Comparison of ENCODE assay signal across 21 cellular contexts in the genomic region with DNA sequence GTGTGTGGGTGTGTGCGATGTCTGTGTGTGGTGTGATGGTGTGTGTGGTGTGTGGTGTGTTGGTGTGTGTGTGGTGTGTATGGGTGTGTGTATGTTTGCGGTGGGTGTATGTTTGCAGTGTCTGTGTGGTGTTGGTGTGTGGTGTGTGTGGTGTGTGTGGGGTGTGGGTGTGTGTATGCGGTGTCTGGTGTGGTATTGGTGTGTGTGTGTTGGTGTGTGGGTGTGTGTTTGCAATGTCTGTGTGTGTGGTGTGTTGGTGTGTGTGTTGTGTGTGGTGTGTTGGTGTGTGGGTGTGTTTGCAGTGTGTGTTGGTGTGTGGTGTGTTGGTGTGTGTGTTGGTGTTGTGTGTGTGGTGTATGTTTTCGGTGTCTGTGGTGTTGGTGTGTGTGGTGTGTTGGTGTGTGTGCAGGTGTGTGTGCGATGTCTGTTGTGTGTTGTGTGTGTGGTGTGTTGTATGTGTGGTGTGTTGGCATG. TPM values are rescaled to one million over a fixed set of nuclear protein-coding genes. Genes with fewer than 3 reads are reported as not detected.
DNase-seq lines count a peak whose midpoint lies in the region; ATAC-seq and TF ChIP-seq lines count a peak whose summit lies in the region.
"Had no signal": no experiment of that assay in that cellular context is flagged by ENCODE, and none has a peak within 500 bp of the region (broad histone marks: within the 10 kb centered on the region; RNA-seq: fewer than 3 reads in every experiment).

No MANE protein-coding gene starts in this region.

- TF ChIP-seq POLR2A in thyroid gland (IDR thresholded peaks at IDR 0.05) = no peak

- no peak overlapping the region for H3K4me3 ChIP-seq in HEK293 (ENCODE audit: low read depth, low read length)
- H3K4me3 ChIP-seq in duodenal mucosa (ENCODE audit: low read depth in 1 of 2, low read length in 2 of 2) = no peak overlapping the region
- no peak overlapping the region for H3K4me3 ChIP-seq in naive thymus-derived CD4-positive, alpha-beta T cell (ENCODE audit: low read length)
- no peak overlapping the region for H3K4me3 ChIP-seq in thyroid gland (replicated peaks in 1 of 3)
- no peak overlapping the region for H3K4me3 ChIP-seq in endodermal cell (ENCODE audit: low read length)
- H3K4me3 ChIP-seq: prostate gland, thoracic aorta had no signal

- H3K4me1 Mint-ChIP-seq in naive thymus-derived CD4-positive, alpha-beta T cell = peaks cover 27 to 55% (median 34%) of the 10 kb centered on the region in 7 donors
- H3K4me1 Mint-ChIP-seq in endodermal cell = peaks cover 26% of the 10 kb centered on the region

- H3K9ac ChIP-seq in duodenal mucosa (ENCODE audit: low read depth in 1 of 2, low read length in 2 of 2) (peak overlapping the region in 1 of 2 donors; percentile 12), endodermal cell (ENCODE audit: extremely low read depth, low read length, poor library complexity, severe bottlenecking) (no peak overlapping the region)

- 95 to 99% methylated on average over 5 of the region's 5 CpGs for WGBS in thyroid gland, 2 donors
- 93 to 96% methylated on average over 2 to 5 of the region's 5 CpGs for WGBS in endodermal cell (ENCODE audit: insufficient coverage in 1 of 2, insufficient read length in 1 of 2), 2 experiments

- H3K36me3 Mint-ChIP-seq in naive thymus-derived CD4-positive, alpha-beta T cell = peaks cover 0 to 7% (median 3%) of the 10 kb centered on the region in 5 donors
- peaks cover 4% of the 10 kb centered on the region for H3K36me3 Mint-ChIP-seq in endodermal cell (ENCODE audit: low read depth)
- H3K36me3 Mint-ChIP-seq: activated naive CD4-positive, alpha-beta T cell treated with anti-CD3 and anti-CD28 coated beads, Interleukin-2, amount 50 U/mL, for 72 hours had no signal

- DNase-seq in naive thymus-derived CD4-positive, alpha-beta T cell = no peak
- no peak for DNase-seq in thyroid gland
- DNase-seq in NCI-H2196 (lab: John Stamatoyannopoulos, UW; ENCODE audit: unreplicated experiment) = no peak
- no peak for DNase-seq in endodermal cell
- DNase-seq: activated CD8-positive, alpha-beta T cell treated with anti-CD3 and anti-CD28 coated beads, Interleukin-2, amount 10 ng/mL, durations not matched to agents 7 days and 5 days; activated T-cell treated with anti-CD3 and anti-CD28 coated beads, Interleukin-2, amount 50 U/mL, for 24 hours; BE2C; DMS 273 treated with DMSO at 0.1 percent for 48 hours; GDM1; mammary epithelial cell; NCI-H1417 treated with DMSO at 0.1 percent for 48 hours; NCI-H69; SHP77 treated with DMSO at 0.1 percent for 48 hours had no signal

- H3K4me1 ChIP-seq in HEK293 (ENCODE audit: control insufficient read depth, insufficient read depth, low read length) = peaks cover 12% of the 10 kb centered on the region
- peaks cover 74 to 82% of the 10 kb centered on the region in 2 donors for H3K4me1 ChIP-seq in duodenal mucosa (ENCODE audit: control insufficient read depth in 1 of 2, insufficient read depth in 2 of 2, low read length in 2 of 2)
- peaks cover 9 to 83% of the 10 kb centered on the region in 2 donors for H3K4me1 ChIP-seq in naive thymus-derived CD4-positive, alpha-beta T cell (ENCODE audit: control insufficient read depth in 2 of 2, insufficient read depth in 2 of 2, low read length in 2 of 2)
- H3K4me1 ChIP-seq in thyroid gland = peaks cover 77 to 94% of the 10 kb centered on the region in 2 donors
- peaks cover 13% of the 10 kb centered on the region for H3K4me1 ChIP-seq in endodermal cell (ENCODE audit: control insufficient read depth, insufficient read depth, low read length)

- H3K4me3 Mint-ChIP-seq in naive thymus-derived CD4-positive, alpha-beta T cell = no peak overlapping the region
- no peak overlapping the region for H3K4me3 Mint-ChIP-seq in endodermal cell
- H3K4me3 Mint-ChIP-seq: activated CD8-positive, alpha-beta T cell treated with anti-CD3 and anti-CD28 coated beads, Interleukin-2, amount 10 ng/mL, durations not matched to agents 7 days and 5 days; activated T-cell treated with anti-CD3 and anti-CD28 coated beads, Interleukin-2, amount 50 U/mL, for 24 hours; nephron had no signal

- H3K27me3 Mint-ChIP-seq in naive thymus-derived CD4-positive, alpha-beta T cell = no peaks in the 10 kb centered on the region
- H3K27me3 Mint-ChIP-seq in endodermal cell (ENCODE audit: insufficient read depth) = no peaks in the 10 kb centered on the region
- H3K27me3 Mint-ChIP-seq: activated T-cell treated with anti-CD3 and anti-CD28 coated beads, Interleukin-2, amount 50 U/mL, for 24 hours had no signal

- H3K9me3 ChIP-seq in HEK293 (ENCODE audit: control insufficient read depth, insufficient read depth, low read depth, low read length) (no peaks in the 10 kb centered on the region), duodenal mucosa (ENCODE audit: control insufficient read depth in 1 of 2, low read length in 2 of 2) (no peaks in the 10 kb centered on the region), thyroid gland (no peaks in the 10 kb centered on the region), endodermal cell (ENCODE audit: control insufficient read depth, low read length) (no peaks in the 10 kb centered on the region)
- H3K9me3 ChIP-seq in naive thymus-derived CD4-positive, alpha-beta T cell (ENCODE audit: control insufficient read depth in 2 of 3, low read length in 3 of 3) = no peaks in the 10 kb centered on the region
- H3K9me3 ChIP-seq: prostate gland, thoracic aorta had no signal

- H3K27me3 ChIP-seq in duodenal mucosa (ENCODE audit: control insufficient read depth in 1 of 2, insufficient read depth in 2 of 2, low read length in 2 of 2) = no peaks in the 10 kb centered on the region
- H3K27me3 ChIP-seq in naive thymus-derived CD4-positive, alpha-beta T cell (ENCODE audit: control insufficient read depth in 2 of 2, insufficient read depth in 2 of 2, low read length in 2 of 2) = no peaks in the 10 kb centered on the region
- no peaks in the 10 kb centered on the region for H3K27me3 ChIP-seq in thyroid gland
- H3K27me3 ChIP-seq in endodermal cell (ENCODE audit: control insufficient read depth, insufficient read depth, low read length, poor library complexity, severe bottlenecking) = no peaks in the 10 kb centered on the region
- H3K27me3 ChIP-seq: BE2C had no signal

- intact Hi-C loops in naive thymus-derived CD4-positive, alpha-beta T cell (cut with micrococcal nuclease) = no loop called here
- intact Hi-C loops in thyroid gland (cut with DNase I) = no loop called here

- ATAC-seq in naive thymus-derived CD4-positive, alpha-beta T cell = no peak
- ATAC-seq in HG03439 (IDR thresholded peaks at IDR 0.05; ENCODE audit: unreplicated experiment) (no peak), GM21360 (IDR thresholded peaks at IDR 0.05; ENCODE audit: unreplicated experiment) (no peak)
- ATAC-seq: activated CD8-positive, alpha-beta T cell treated with anti-CD3 and anti-CD28 coated beads, Interleukin-2, amount 10 ng/mL, durations not matched to agents 7 days and 5 days had no signal

- H3K27ac ChIP-seq in HEK293 (ENCODE audit: extremely low read depth, low read depth, low read length) (no peak overlapping the region), duodenal mucosa (ENCODE audit: low read depth, low read length) (peak overlapping the region; percentile 10), thyroid gland (peak overlapping the region in 2 of 3 donors; percentile 64 to 77), endodermal cell (ENCODE audit: low read depth, low read length) (no peak overlapping the region)
- peak overlapping the region; percentile 41 for H3K27ac ChIP-seq in naive thymus-derived CD4-positive, alpha-beta T cell (ENCODE audit: low read depth, low read length)
- H3K27ac ChIP-seq: prostate gland, thoracic aorta had no signal

- H3K27ac Mint-ChIP-seq in naive thymus-derived CD4-positive, alpha-beta T cell = no peak overlapping the region
- H3K27ac Mint-ChIP-seq in endodermal cell = no peak overlapping the region
- H3K27ac Mint-ChIP-seq: activated CD8-positive, alpha-beta T cell treated with anti-CD3 and anti-CD28 coated beads, Interleukin-2, amount 10 ng/mL, durations not matched to agents 7 days and 5 days; activated naive CD4-positive, alpha-beta T cell treated with anti-CD3 and anti-CD28 coated beads, Interleukin-2, amount 50 U/mL, for 72 hours; activated T-cell treated with anti-CD3 and anti-CD28 coated beads, Interleukin-2, amount 50 U/mL, for 24 hours; nephron had no signal

- no peaks in the 10 kb centered on the region for H3K9me3 Mint-ChIP-seq in naive thymus-derived CD4-positive, alpha-beta T cell
- no peaks in the 10 kb centered on the region for H3K9me3 Mint-ChIP-seq in endodermal cell
- H3K9me3 Mint-ChIP-seq: activated naive CD4-positive, alpha-beta T cell treated with anti-CD3 and anti-CD28 coated beads, Interleukin-2, amount 50 U/mL, for 72 hours; activated T-cell treated with anti-CD3 and anti-CD28 coated beads, Interleukin-2, amount 50 U/mL, for 24 hours; nephron had no signal

- POLR2A ChIA-PET in HEK293 (lab: Yijun Ruan, JAX) = no interaction called here
- POLR2A ChIA-PET in naive thymus-derived CD4-positive, alpha-beta T cell (lab: Charles Lee) = no interaction called here

- no peak for TF ChIP-seq CTCF in HEK293 (tag by site-specific recombination; IDR thresholded peaks at IDR 0.05)
- TF ChIP-seq CTCF in thyroid gland (IDR thresholded peaks at IDR 0.05) = no peak
- no peak for TF ChIP-seq CTCF in endodermal cell (conservative IDR thresholded peaks at IDR 0.05)

- CTCF ChIA-PET in HEK293 (lab: Yijun Ruan, JAX) = no interaction called here
- CTCF ChIA-PET in naive thymus-derived CD4-positive, alpha-beta T cell (lab: Charles Lee) = no interaction called here

- H3K36me3 ChIP-seq in HEK293 (ENCODE audit: control insufficient read depth in 2 of 2, insufficient read depth in 1 of 2, low read length in 2 of 2) = peaks cover 0 to 5% of the 10 kb centered on the region in 2 experiments; a peak in 2 of 3 replicates
- no peaks in the 10 kb centered on the region for H3K36me3 ChIP-seq in duodenal mucosa (ENCODE audit: control insufficient read depth in 1 of 2, insufficient read depth in 2 of 2, low read length in 2 of 2)
- no peaks in the 10 kb centered on the region for H3K36me3 ChIP-seq in naive thymus-derived CD4-positive, alpha-beta T cell (ENCODE audit: control insufficient read depth in 2 of 3, insufficient read depth in 3 of 3, low read length in 3 of 3)
- H3K36me3 ChIP-seq in thyroid gland = no peaks in the 10 kb centered on the region
- no peaks in the 10 kb centered on the region for H3K36me3 ChIP-seq in endodermal cell (ENCODE audit: control insufficient read depth, insufficient read depth, low read length)
- H3K36me3 ChIP-seq: prostate gland, thoracic aorta had no signal

TF ChIP-seq in HEK293, 187 proteins besides CTCF, POLR2A, EP300 and RAD21 (continues in another document):
- peak; percentile 83; the same call in 1 of the 2 replicates for TF ChIP-seq EGR2 (tag by site-specific recombination; IDR thresholded peaks at IDR 0.05; ENCODE audit: low read depth)

RNA-seq across cellular contexts. Expression of a gene that starts 15.7 kb away (rescaled TPM):
- total RNA-seq in naive thymus-derived CD4-positive, alpha-beta T cell = 100 to 1,000 TPM in 4 of 5 experiments, 10 to 100 TPM in 1; 57.0 to 123 (median 115) TPM
- 10 to 100 TPM; 17.4 to 29.8 TPM for polyA plus RNA-seq in naive thymus-derived CD4-positive, alpha-beta T cell
- 10 to 100 TPM; 34.0 to 70.1 (median 46.2) TPM for total RNA-seq in thyroid gland
- 10 to 100 TPM; 27.4 to 32.2 TPM for total RNA-seq in endodermal cell
- 21.0 TPM for polyA plus RNA-seq in endodermal cell (2013, experiment 1 of 2)
- polyA plus RNA-seq in endodermal cell (2013, experiment 2 of 2) = 18.5 TPM

Comparison
In these comparisons a context has a peak if more than half of its experiments do, and no peak if none do; other contexts are left out.
1. H3K27ac ChIP-seq: peak in duodenal mucosa (single experiment), naive thymus-derived CD4-positive, alpha-beta T cell (single experiment) and thyroid gland (2 of 3); none in HEK293 (single experiment) and endodermal cell (single experiment).